Comparison of ENCODE assay signal across 8 cellular contexts in the genomic region with DNA sequence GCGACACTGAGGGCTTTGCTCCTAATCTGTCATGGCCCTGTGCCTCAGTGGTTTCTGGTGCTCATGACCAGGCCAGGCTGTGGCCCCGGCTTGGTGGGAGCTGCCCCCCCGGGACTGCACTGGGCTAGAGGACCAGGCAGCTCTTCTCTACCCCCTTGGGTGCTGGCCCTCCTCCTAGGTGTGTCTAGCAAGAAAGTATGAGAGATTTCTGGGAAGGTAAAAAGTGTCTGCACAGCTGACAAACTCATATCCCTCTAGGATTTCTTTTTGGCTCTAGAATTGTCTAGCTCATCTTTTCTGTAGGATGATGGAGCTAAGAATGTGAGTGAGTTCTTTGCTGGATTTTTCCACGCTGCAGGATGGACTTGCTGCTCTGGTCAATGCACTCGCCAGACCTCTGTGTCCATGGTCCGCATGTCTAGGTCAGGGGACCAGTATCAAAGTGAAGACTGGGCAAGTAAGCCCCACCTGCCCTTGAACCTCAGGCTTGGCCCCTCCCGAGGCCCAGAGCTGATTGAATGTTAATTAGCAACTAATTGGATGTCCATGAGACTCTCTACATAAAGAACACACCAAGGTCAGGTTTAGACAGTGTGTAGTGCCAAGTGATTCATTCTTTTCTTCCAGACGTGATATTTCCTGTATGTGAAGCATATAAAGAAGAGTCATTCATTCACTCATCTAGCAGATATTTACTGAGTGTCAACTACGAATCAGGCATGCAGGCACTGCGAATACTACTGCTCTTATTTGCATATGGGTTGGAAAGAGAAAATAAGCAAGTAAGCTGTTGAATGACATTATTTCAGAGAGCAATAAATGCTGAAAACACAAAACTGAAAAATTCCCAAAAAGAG. TPM values are rescaled to one million over a fixed set of nuclear protein-coding genes. Genes with fewer than 3 reads are reported as not detected.
DNase-seq lines count a peak whose midpoint lies in the region; ATAC-seq and TF ChIP-seq lines count a peak whose summit lies in the region.

No MANE protein-coding gene starts in this region.

- peak overlapping the region; percentile 86 for H3K27ac Mint-ChIP-seq in activated naive CD4-positive, alpha-beta T cell treated with anti-CD3 and anti-CD28 coated beads for 36 hours
- peak overlapping the region; percentile 76 for H3K27ac Mint-ChIP-seq in activated CD4-positive, alpha-beta memory T cell treated with anti-CD3 and anti-CD28 coated beads, Interleukin-2, amount 10 ng/mL, durations not matched to agents 7 days and 5 days

- no peak for TF ChIP-seq EP300 in stomach (IDR thresholded peaks at IDR 0.05)

- CTCF ChIA-PET in activated naive CD4-positive, alpha-beta T cell treated with anti-CD3 and anti-CD28 coated beads for 36 hours (lab: Charles Lee): interaction anchor here (0.6 to 5.1 kb wide), 9 partner anchors 8 to 235 kb away, joined by 3 to 62 read pairs (median 4); partner anchors contain the start of gene PSD4
- CTCF ChIA-PET in activated CD4-positive, alpha-beta memory T cell treated with anti-CD3 and anti-CD28 coated beads, Interleukin-2, amount 10 ng/mL, durations not matched to agents 7 days and 5 days (lab: Charles Lee): interaction anchor here (1.6 to 5.2 kb wide), 5 partner anchors 9 to 41 kb away, joined by 5 to 46 read pairs (median 13); partner anchors contain the start of gene PSD4

- H3K9me3 ChIP-seq in iPS-18a (ENCODE audit: control insufficient read depth, low read depth, low read length): no peaks in the 10 kb centered on the region
- H3K9me3 ChIP-seq in stomach: no peaks in the 10 kb centered on the region

- H3K9ac ChIP-seq in iPS-18a (ENCODE audit: low read length): peak overlapping the region; percentile 23

- WGBS in stomach, 5 donors: 15 to 35% (median 23%) methylated on average over 9 to 10 of the region's 10 CpGs

- H3K4me3 ChIP-seq in iPS-18a (ENCODE audit: low read length) (peak overlapping the region; percentile 50), stomach (peak overlapping the region; percentile 54 to 66 (median 63))

- POLR2A ChIA-PET in activated CD4-positive, alpha-beta memory T cell treated with anti-CD3 and anti-CD28 coated beads, Interleukin-2, amount 10 ng/mL, durations not matched to agents 7 days and 5 days (lab: Charles Lee): interaction anchor here (0.8 to 7.0 kb wide), 6 partner anchors 9 to 40 kb away, joined by 3 to 108 read pairs (median 5); partner anchors contain the start of gene PSD4

- H3K4me1 Mint-ChIP-seq in activated naive CD4-positive, alpha-beta T cell treated with anti-CD3 and anti-CD28 coated beads for 36 hours (ENCODE audit: low read depth): peaks cover 30% of the 10 kb centered on the region
- peaks cover 26% of the 10 kb centered on the region for H3K4me1 Mint-ChIP-seq in activated CD4-positive, alpha-beta memory T cell treated with anti-CD3 and anti-CD28 coated beads, Interleukin-2, amount 10 ng/mL, durations not matched to agents 7 days and 5 days

- no peaks in the 10 kb centered on the region for H3K9me3 Mint-ChIP-seq in activated naive CD4-positive, alpha-beta T cell treated with anti-CD3 and anti-CD28 coated beads for 36 hours
- H3K9me3 Mint-ChIP-seq in activated CD4-positive, alpha-beta memory T cell treated with anti-CD3 and anti-CD28 coated beads, Interleukin-2, amount 10 ng/mL, durations not matched to agents 7 days and 5 days: no peaks in the 10 kb centered on the region

- ATAC-seq in HG02763 (IDR thresholded peaks at IDR 0.05; ENCODE audit: unreplicated experiment): no peak
- no peak for ATAC-seq in GM18867 (IDR thresholded peaks at IDR 0.05; ENCODE audit: unreplicated experiment)

- H3K36me3 ChIP-seq in iPS-18a (ENCODE audit: control insufficient read depth, low read depth, low read length): no peaks in the 10 kb centered on the region
- H3K36me3 ChIP-seq in stomach: no peaks in the 10 kb centered on the region

- H3K27ac ChIP-seq in iPS-18a (ENCODE audit: low read length): no peak overlapping the region
- H3K27ac ChIP-seq in stomach: peak overlapping the region; percentile 87 to 98 (median 89)

- H3K27me3 ChIP-seq in iPS-18a (ENCODE audit: control insufficient read depth, insufficient read depth, low read length) (peaks cover 20% of the 10 kb centered on the region), stomach (peaks cover 0 to 29% (median 0%) of the 10 kb centered on the region in 3 donors)

- no peak for TF ChIP-seq CTCF in stomach (IDR thresholded peaks at IDR 0.05)

- peak overlapping the region; percentile 82 for H3K4me3 Mint-ChIP-seq in activated naive CD4-positive, alpha-beta T cell treated with anti-CD3 and anti-CD28 coated beads for 36 hours
- H3K4me3 Mint-ChIP-seq in activated CD4-positive, alpha-beta memory T cell treated with anti-CD3 and anti-CD28 coated beads, Interleukin-2, amount 10 ng/mL, durations not matched to agents 7 days and 5 days: peak overlapping the region; percentile 79

- intact Hi-C loops in activated naive CD4-positive, alpha-beta T cell treated with anti-CD3 and anti-CD28 coated beads for 36 hours (cut with micrococcal nuclease): loop anchor here (1.0 to 2.0 kb wide), 4 partner anchors 9 to 41 kb away; partner anchors contain the start of gene PSD4
- intact Hi-C loops in stomach (cut with DNase I; ENCODE audit: low total_unique reads): no loop called here

- TF ChIP-seq POLR2A in stomach (IDR thresholded peaks at IDR 0.05): no peak

- no peaks in the 10 kb centered on the region for H3K27me3 Mint-ChIP-seq in activated naive CD4-positive, alpha-beta T cell treated with anti-CD3 and anti-CD28 coated beads for 36 hours (ENCODE audit: low read depth)
- H3K27me3 Mint-ChIP-seq in activated CD4-positive, alpha-beta memory T cell treated with anti-CD3 and anti-CD28 coated beads, Interleukin-2, amount 10 ng/mL, durations not matched to agents 7 days and 5 days: peaks cover 8% of the 10 kb centered on the region

- no peaks in the 10 kb centered on the region for H3K36me3 Mint-ChIP-seq in activated naive CD4-positive, alpha-beta T cell treated with anti-CD3 and anti-CD28 coated beads for 36 hours (ENCODE audit: low read depth)
- H3K36me3 Mint-ChIP-seq in activated CD4-positive, alpha-beta memory T cell treated with anti-CD3 and anti-CD28 coated beads, Interleukin-2, amount 10 ng/mL, durations not matched to agents 7 days and 5 days (ENCODE audit: low read depth): no peaks in the 10 kb centered on the region

- H3K4me1 ChIP-seq in iPS-18a (ENCODE audit: control insufficient read depth, low read depth, low read length): peaks cover 6% of the 10 kb centered on the region
- H3K4me1 ChIP-seq in stomach: peaks cover 10 to 39% (median 31%) of the 10 kb centered on the region in 4 donors

- DNase-seq in activated naive CD4-positive, alpha-beta T cell treated with anti-CD3 and anti-CD28 coated beads for 36 hours: peak; percentile 66
- no peak for DNase-seq in activated naive CD4-positive, alpha-beta T cell (lab: John Stamatoyannopoulos, UW)
- no peak for DNase-seq in activated CD4-positive, alpha-beta memory T cell treated with anti-CD3 and anti-CD28 coated beads, Interleukin-2, amount 10 ng/mL, durations not matched to agents 7 days and 5 days
- DNase-seq in stomach (no peak), SHP77 treated with DMSO at 0.1 percent for 48 hours (lab: John Stamatoyannopoulos, UW) (no peak)

RNA-seq across cellular contexts. Expression of gene PSD4, which starts 15.6 kb away (rescaled TPM):
- total RNA-seq in activated naive CD4-positive, alpha-beta T cell treated with anti-CD3 and anti-CD28 coated beads for 36 hours: 10 to 100 TPM; 85.9 to 87.4 TPM
- 100 to 1,000 TPM; 261 to 272 TPM for total RNA-seq in activated CD4-positive, alpha-beta memory T cell treated with anti-CD3 and anti-CD28 coated beads, Interleukin-2, amount 10 ng/mL, durations not matched to agents 7 days and 5 days
- 100 to 1,000 TPM in 2 of 5 donors, 10 to 100 TPM in 3; 35.3 to 146 (median 73.5) TPM for total RNA-seq in stomach
- polyA plus RNA-seq in stomach: 10 to 100 TPM; 19.9 to 23.8 (median 19.9) TPM

RNA-seq across cellular contexts. Expression of gene IL1RN, which starts 30.7 kb away (rescaled TPM):
- total RNA-seq in activated naive CD4-positive, alpha-beta T cell treated with anti-CD3 and anti-CD28 coated beads for 36 hours: 1 to 10 TPM in 1 of 2 experiments, under 1 TPM in 1; 0.77 to 1.2 TPM
- total RNA-seq in activated CD4-positive, alpha-beta memory T cell treated with anti-CD3 and anti-CD28 coated beads, Interleukin-2, amount 10 ng/mL, durations not matched to agents 7 days and 5 days: 1 to 10 TPM; 2.6 to 3.3 TPM
- total RNA-seq in stomach: 10 to 100 TPM in 2 of 5 donors, under 1 TPM in 1, not detected in 2; 0.87 to 29.3 (median 16.9) TPM
- 100 to 1,000 TPM in 1 of 3 donors, 10 to 100 TPM in 2; 27.6 to 220 (median 40.9) TPM for polyA plus RNA-seq in stomach
